8 cellular contexts compared by ENCODE assay signal in the genomic region with DNA sequence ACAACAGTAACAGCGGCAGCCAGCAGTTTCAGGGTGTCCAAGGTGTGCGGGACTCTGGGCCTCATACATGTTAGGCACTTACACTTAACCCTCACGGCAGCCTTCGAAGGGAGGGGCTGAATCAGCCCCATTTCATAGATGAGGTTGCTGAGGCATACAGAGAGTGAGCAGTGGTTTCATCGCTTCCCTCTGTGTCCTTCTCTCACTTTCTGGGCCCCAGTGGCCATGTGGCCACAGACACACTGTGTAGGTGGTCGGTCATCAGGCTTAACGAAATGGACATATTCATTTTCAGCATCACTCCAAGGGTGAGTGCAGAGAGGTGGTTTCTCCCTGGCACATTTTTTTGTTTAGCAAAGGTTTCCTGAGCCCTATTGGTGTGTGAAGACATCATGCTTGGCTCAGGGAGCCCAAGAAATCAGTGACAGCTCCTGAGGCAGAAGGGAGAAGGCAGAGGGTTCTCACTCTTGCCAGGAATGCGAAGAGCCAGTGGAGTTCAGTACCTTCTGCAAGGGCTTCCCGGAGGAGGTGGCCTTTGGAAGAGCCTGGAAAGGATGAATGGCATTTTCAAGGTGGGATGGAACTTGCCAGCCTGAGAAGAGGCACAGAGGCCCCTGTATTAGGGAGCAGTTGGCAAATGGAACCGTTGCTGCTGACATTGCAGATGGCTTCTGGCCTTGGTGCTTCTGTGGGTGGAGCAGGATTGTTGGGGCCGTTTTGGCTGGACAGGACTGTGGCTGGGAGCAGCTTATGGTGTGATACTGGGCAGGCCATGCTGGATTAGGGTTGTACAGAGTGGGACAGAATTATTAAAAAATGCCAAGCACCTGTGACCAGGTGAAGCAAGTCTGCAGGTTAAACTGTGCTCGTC.
A peak's percentile ranks its signal among the peaks of the same experiment; 100 is the strongest.
DNase-seq lines count a peak whose midpoint lies in the region; ATAC-seq and TF ChIP-seq lines count a peak whose summit lies in the region.

No MANE protein-coding gene starts in this region.

- peak overlapping the region; percentile 11 to 75 (median 69); a peak in 20 of 22 replicates for H3K9ac ChIP-seq in BLaER1 treated with 17β-estradiol and CSF1 and Interleukin-3, amounts not matched to agents 10 nM and 100 nM
- peak overlapping the region; percentile 21 for H3K9ac ChIP-seq in parathyroid adenoma

- H3K27me3 ChIP-seq in BLaER1 treated with 17β-estradiol and CSF1 and Interleukin-3, amounts not matched to agents 10 nM and 100 nM = no peaks in the 10 kb centered on the region
- H3K27me3 ChIP-seq in parathyroid adenoma (ENCODE audit: control insufficient read depth, insufficient read depth, low read length) (no peaks in the 10 kb centered on the region), HAP-1 (ENCODE audit: low read depth) (no peaks in the 10 kb centered on the region)

- peak overlapping the region; percentile 59 for H3K4me3 Mint-ChIP-seq in activated naive CD8-positive, alpha-beta T cell treated with anti-CD3 and anti-CD28 coated beads, Interleukin-2, amount 10 ng/mL, durations not matched to agents 7 days and 5 days

- peaks cover 21% of the 10 kb centered on the region for H3K79me2 ChIP-seq in parathyroid adenoma

- H3K27ac Mint-ChIP-seq in activated naive CD8-positive, alpha-beta T cell treated with anti-CD3 and anti-CD28 coated beads, Interleukin-2, amount 10 ng/mL, durations not matched to agents 7 days and 5 days = peak overlapping the region; percentile 86

- no peak for TF ChIP-seq CTCF in parathyroid adenoma (IDR thresholded peaks at IDR 0.05)

- peak overlapping the region; percentile 55 to 89 (median 78) for H3K27ac ChIP-seq in BLaER1 treated with 17β-estradiol and CSF1 and Interleukin-3, amounts not matched to agents 10 nM and 100 nM
- peak overlapping the region; percentile 15 for H3K27ac ChIP-seq in parathyroid adenoma

- H3K9me3 Mint-ChIP-seq in activated naive CD8-positive, alpha-beta T cell treated with anti-CD3 and anti-CD28 coated beads, Interleukin-2, amount 10 ng/mL, durations not matched to agents 7 days and 5 days = no peaks in the 10 kb centered on the region

- H3K4me1 ChIP-seq in BLaER1 treated with 17β-estradiol and CSF1 and Interleukin-3, amounts not matched to agents 10 nM and 100 nM = peaks cover 87 to 100% (median 100%) of the 10 kb centered on the region in 10 experiments
- peaks cover 14% of the 10 kb centered on the region for H3K4me1 ChIP-seq in parathyroid adenoma
- H3K4me1 ChIP-seq in HAP-1 = no peaks in the 10 kb centered on the region

- H4K20me1 ChIP-seq in BLaER1 treated with 17β-estradiol and CSF1 and Interleukin-3, amounts not matched to agents 10 nM and 100 nM = peaks cover 98 to 100% (median 100%) of the 10 kb centered on the region in 11 experiments

- peak; percentile 57 for ATAC-seq in GM19328 (IDR thresholded peaks at IDR 0.05; ENCODE audit: unreplicated experiment)
- ATAC-seq in HG03342 (IDR thresholded peaks at IDR 0.05; ENCODE audit: unreplicated experiment) = peak; percentile 61
- peak; percentile 23 for ATAC-seq in activated naive CD8-positive, alpha-beta T cell treated with anti-CD3 and anti-CD28 coated beads, Interleukin-2, amount 10 ng/mL, durations not matched to agents 7 days and 5 days (ENCODE audit: low read depth)

- DNase-seq in activated naive CD8-positive, alpha-beta T cell treated with anti-CD3 and anti-CD28 coated beads, Interleukin-2, amount 10 ng/mL, durations not matched to agents 7 days and 5 days = no peak
- DNase-seq in HAP-1 (ENCODE audit: low spot score in 2 of 2) (no peak), OCI-M2 (lab: John Stamatoyannopoulos, UW; ENCODE audit: unreplicated experiment) (no peak), epidermal melanocyte (ENCODE audit: insufficient read length, low spot score) (no peak)

- H3K36me3 ChIP-seq in BLaER1 treated with 17β-estradiol and CSF1 and Interleukin-3, amounts not matched to agents 10 nM and 100 nM = peaks cover 78 to 92% (median 86%) of the 10 kb centered on the region in 11 experiments
- no peaks in the 10 kb centered on the region for H3K36me3 ChIP-seq in parathyroid adenoma (ENCODE audit: control insufficient read depth, insufficient read depth, low read length)
- no peaks in the 10 kb centered on the region for H3K36me3 ChIP-seq in HAP-1 (replicated peaks)

- peaks cover 45% of the 10 kb centered on the region for H3K4me1 Mint-ChIP-seq in activated naive CD8-positive, alpha-beta T cell treated with anti-CD3 and anti-CD28 coated beads, Interleukin-2, amount 10 ng/mL, durations not matched to agents 7 days and 5 days

- POLR2A ChIA-PET in activated naive CD8-positive, alpha-beta T cell treated with anti-CD3 and anti-CD28 coated beads, Interleukin-2, amount 10 ng/mL, durations not matched to agents 7 days and 5 days (lab: Charles Lee) = interaction anchor here (0.6 to 1.7 kb wide), 6 partner anchors 35 to 186 kb away, joined by 3 to 12 read pairs (median 5); no protein-coding TSS in a partner anchor

- peak overlapping the region; percentile 76 to 97 (median 90) for H3K4me2 ChIP-seq in BLaER1 treated with 17β-estradiol and CSF1 and Interleukin-3, amounts not matched to agents 10 nM and 100 nM
- no peak overlapping the region for H3K4me2 ChIP-seq in parathyroid adenoma (ENCODE audit: low read length)

- peaks cover 5% of the 10 kb centered on the region for H3K36me3 Mint-ChIP-seq in activated naive CD8-positive, alpha-beta T cell treated with anti-CD3 and anti-CD28 coated beads, Interleukin-2, amount 10 ng/mL, durations not matched to agents 7 days and 5 days

- H3K4me3 ChIP-seq in BLaER1 treated with 17β-estradiol and CSF1 and Interleukin-3, amounts not matched to agents 10 nM and 100 nM = peak overlapping the region in 7 of 10 experiments; percentile 0 to 61 (median 19); a peak in 8 of 20 replicates
- H3K4me3 ChIP-seq in parathyroid adenoma (ENCODE audit: low read depth, low read length) (no peak overlapping the region), HAP-1 (no peak overlapping the region)

- H3K27me3 Mint-ChIP-seq in activated naive CD8-positive, alpha-beta T cell treated with anti-CD3 and anti-CD28 coated beads, Interleukin-2, amount 10 ng/mL, durations not matched to agents 7 days and 5 days = no peaks in the 10 kb centered on the region

- no peak overlapping the region for H2AFZ ChIP-seq in parathyroid adenoma

- H3K9me3 ChIP-seq in BLaER1 treated with 17β-estradiol and CSF1 and Interleukin-3, amounts not matched to agents 10 nM and 100 nM (replicated peaks in 1 of 11) = no peaks in the 10 kb centered on the region
- H3K9me3 ChIP-seq in parathyroid adenoma (ENCODE audit: control insufficient read depth, low read length) (no peaks in the 10 kb centered on the region), HAP-1 (no peaks in the 10 kb centered on the region)

- in situ Hi-C loops in HAP-1 (cut with MboI; ENCODE audit: low sequenced_read_pairs) = no loop called here

Comparison
In these comparisons a context has a peak if more than half of its experiments do, and no peak if none do; other contexts are left out.
1. H3K4me3 ChIP-seq: peak in BLaER1 treated with 17β-estradiol and CSF1 and Interleukin-3, amounts not matched to agents 10 nM and 100 nM (7 of 10); none in parathyroid adenoma (single experiment) and HAP-1 (single experiment).
2. Peak in every context shown above with its lines, with median percentiles within 50 percentile points of each other: ATAC-seq.